ENCODE assay signal across 12 cellular contexts in the genomic region with DNA sequence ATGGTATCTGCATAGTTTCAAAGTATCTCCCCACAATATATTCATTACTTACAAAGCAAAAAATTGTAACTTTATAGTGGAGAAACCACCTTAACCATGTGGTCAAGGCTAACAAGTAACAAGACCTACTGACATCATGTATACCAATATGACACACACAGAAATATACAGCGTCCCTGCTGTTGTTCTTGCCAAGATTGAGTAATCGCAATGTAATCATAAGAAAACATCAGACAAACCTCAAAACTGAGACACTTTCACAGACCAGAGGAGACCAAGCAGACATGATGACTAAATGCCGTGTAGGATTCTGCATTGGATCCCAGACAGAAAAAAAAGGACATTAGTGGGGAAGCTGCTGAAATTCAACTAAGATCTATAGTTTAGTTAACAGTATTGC.
DNase-seq lines count a peak whose midpoint lies in the region; ATAC-seq and TF ChIP-seq lines count a peak whose summit lies in the region.
"Had no signal": no experiment of that assay in that cellular context is flagged by ENCODE, and none has a peak within 500 bp of the region (broad histone marks: within the 10 kb centered on the region; RNA-seq: fewer than 3 reads in every experiment).

No MANE protein-coding gene starts in this region.

- H3K36me3 Mint-ChIP-seq in mesothelial cell of epicardium: no peaks in the 10 kb centered on the region
- H3K36me3 Mint-ChIP-seq: activated naive CD4-positive, alpha-beta T cell treated with anti-CD3 and anti-CD28 coated beads, Interleukin-2, amount 10 ng/mL, durations not matched to agents 7 days and 5 days had no signal

- H3K4me1 ChIP-seq in Karpas-422 (ENCODE audit: low read length): peaks cover 6% of the 10 kb centered on the region; the same call in 1 of the 2 replicates
- H3K4me1 ChIP-seq: gastroesophageal sphincter had no signal

- H3K9ac ChIP-seq in Karpas-422 (ENCODE audit: low read length): no peak overlapping the region

- TF ChIP-seq CTCF in LNCaP clone FGC (IDR thresholded peaks at IDR 0.05; ENCODE audit: control insufficient read depth, extremely low read depth, insufficient read depth) (no peak), mesothelial cell of epicardium (IDR thresholded peaks at IDR 0.05; ENCODE audit: unreplicated experiment) (no peak)

- H3K4me3 ChIP-seq in LNCaP clone FGC (ENCODE audit: low read depth, low read length) (no peak overlapping the region), Karpas-422 (ENCODE audit: low read length) (no peak overlapping the region)
- H3K4me3 ChIP-seq: gastroesophageal sphincter had no signal

- H4K20me1 ChIP-seq in Karpas-422 (ENCODE audit: insufficient read depth, low read depth, low read length): no peaks in the 10 kb centered on the region

- peaks cover 13% of the 10 kb centered on the region for H3K9me3 Mint-ChIP-seq in mesothelial cell of epicardium
- H3K9me3 Mint-ChIP-seq: activated naive CD4-positive, alpha-beta T cell treated with anti-CD3 and anti-CD28 coated beads, Interleukin-2, amount 10 ng/mL, durations not matched to agents 7 days and 5 days had no signal

- no peaks in the 10 kb centered on the region for H3K9me2 ChIP-seq in Karpas-422 (replicated peaks; ENCODE audit: insufficient read depth, low read length)

- H3K27me3 ChIP-seq in Karpas-422 (ENCODE audit: low read length): no peaks in the 10 kb centered on the region
- H3K27me3 ChIP-seq: gastroesophageal sphincter had no signal

- ATAC-seq in GM19395 (IDR thresholded peaks at IDR 0.05; ENCODE audit: unreplicated experiment): no peak
- ATAC-seq: gastroesophageal sphincter had no signal

- H2AFZ ChIP-seq in Karpas-422 (ENCODE audit: low read length): no peak overlapping the region

- H3K9me3 ChIP-seq in Karpas-422 (ENCODE audit: low read length): no peaks in the 10 kb centered on the region

- peak overlapping the region; percentile 17 for H3K27ac Mint-ChIP-seq in mesothelial cell of epicardium
- H3K27ac Mint-ChIP-seq: activated naive CD4-positive, alpha-beta T cell treated with anti-CD3 and anti-CD28 coated beads, Interleukin-2, amount 10 ng/mL, durations not matched to agents 7 days and 5 days had no signal

- DNase-seq in Daoy (ENCODE audit: low read depth): peak; percentile 87
- DNase-seq in LNCaP clone FGC (ENCODE audit: low read depth): peak; percentile 34
- DNase-seq in brain pericyte (ENCODE audit: low read depth, low spot score): peak; percentile 17
- DNase-seq in mesothelial cell of epicardium (ENCODE audit: low spot score in 2 of 2, unreplicated experiment in 2 of 2): no peak
- DNase-seq in substantia nigra (lab: John Stamatoyannopoulos, UW): no peak
- DNase-seq in Karpas-422: no peak
- DNase-seq in NCI-H1092 (lab: John Stamatoyannopoulos, UW): no peak
- DNase-seq: activated naive CD4-positive, alpha-beta T cell treated with anti-CD3 and anti-CD28 coated beads, Interleukin-2, amount 10 ng/mL, durations not matched to agents 7 days and 5 days; DND-41; mesendoderm had no signal

- H3K36me3 ChIP-seq in Karpas-422 (ENCODE audit: insufficient read depth, low read length): no peaks in the 10 kb centered on the region
- H3K36me3 ChIP-seq: gastroesophageal sphincter had no signal

- no peak overlapping the region for H3K4me2 ChIP-seq in Karpas-422 (ENCODE audit: low read depth, low read length, poor library complexity, severe bottlenecking)

- no peaks in the 10 kb centered on the region for H3K79me2 ChIP-seq in Karpas-422 (ENCODE audit: low read length)

- H3K27ac ChIP-seq in substantia nigra (ENCODE audit: low read depth, low read length, poor library complexity, severe bottlenecking): no peak overlapping the region
- H3K27ac ChIP-seq in Karpas-422 (ENCODE audit: low read length): no peak overlapping the region
- H3K27ac ChIP-seq: gastroesophageal sphincter had no signal

- H3K4me3 Mint-ChIP-seq in mesothelial cell of epicardium: no peak overlapping the region
- H3K4me3 Mint-ChIP-seq: activated naive CD4-positive, alpha-beta T cell treated with anti-CD3 and anti-CD28 coated beads, Interleukin-2, amount 10 ng/mL, durations not matched to agents 7 days and 5 days had no signal

- H3K27me3 Mint-ChIP-seq in mesothelial cell of epicardium (ENCODE audit: low read depth): no peaks in the 10 kb centered on the region

- H3K4me1 Mint-ChIP-seq in mesothelial cell of epicardium: peaks cover 43% of the 10 kb centered on the region

Comparison
In these comparisons a context has a peak if more than half of its experiments do, and no peak if none do; other contexts are left out.
1. DNase-seq: peak in Daoy (single experiment), LNCaP clone FGC (single experiment) and brain pericyte (single experiment); none in mesothelial cell of epicardium (0 of 2), substantia nigra (0 of 49), Karpas-422 (single experiment) and NCI-H1092 (single experiment).